ENCODE assay signal across 8 cellular contexts in the genomic region with DNA sequence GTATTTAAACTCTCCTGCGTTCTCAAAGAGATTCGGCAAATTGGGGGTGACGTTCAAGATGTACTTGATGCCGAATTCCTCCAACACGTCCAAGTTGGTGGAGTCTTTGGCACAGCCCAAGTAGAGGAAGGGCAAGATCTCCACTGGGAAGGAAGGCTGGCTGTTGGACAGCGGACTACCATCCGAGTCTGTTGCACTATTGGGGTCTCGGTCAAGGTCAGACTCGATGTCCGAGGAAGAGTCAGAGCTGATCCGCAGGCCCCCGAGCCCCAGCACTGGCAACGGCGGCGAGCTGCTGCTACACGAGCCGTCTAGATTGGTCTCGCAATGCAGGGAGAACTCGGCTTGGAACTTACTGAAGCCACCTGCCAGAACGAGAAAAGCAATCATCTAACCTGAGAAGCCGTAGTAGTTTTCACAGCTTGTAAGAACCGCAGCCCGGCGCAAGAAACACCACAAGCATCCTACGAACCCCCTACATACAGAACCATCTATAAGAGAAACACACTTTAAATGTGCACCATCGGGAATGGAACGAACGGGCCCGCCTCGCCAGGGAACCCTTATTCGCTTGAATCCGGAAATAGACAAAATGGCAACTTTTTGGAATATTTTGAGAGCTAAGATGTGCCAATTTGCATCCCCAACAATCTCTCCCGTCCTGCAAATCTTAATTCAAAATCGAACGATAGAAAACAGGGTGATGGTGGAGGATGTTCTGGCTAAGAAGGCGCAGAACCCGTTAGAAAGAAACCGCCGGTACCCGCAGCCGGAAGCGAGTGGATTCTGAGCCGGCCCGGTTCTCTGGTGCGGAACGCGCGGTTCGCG. TPM values are rescaled to one million over a fixed set of nuclear protein-coding genes. Genes with fewer than 3 reads are reported as not detected.
A peak's percentile ranks its signal among the peaks of the same experiment; 100 is the strongest.
DNase-seq lines count a peak whose midpoint lies in the region; ATAC-seq and TF ChIP-seq lines count a peak whose summit lies in the region.

No MANE protein-coding gene starts in this region.

- H3K27ac Mint-ChIP-seq in activated CD4-positive, alpha-beta memory T cell treated with anti-CD3 and anti-CD28 coated beads for 36 hours = peak overlapping the region; percentile 96

- peaks cover 2% of the 10 kb centered on the region for H3K27me3 Mint-ChIP-seq in activated CD4-positive, alpha-beta memory T cell treated with anti-CD3 and anti-CD28 coated beads for 36 hours

- peaks cover 46% of the 10 kb centered on the region for H3K36me3 Mint-ChIP-seq in activated CD4-positive, alpha-beta memory T cell treated with anti-CD3 and anti-CD28 coated beads for 36 hours

- H3K4me3 Mint-ChIP-seq in activated CD4-positive, alpha-beta memory T cell treated with anti-CD3 and anti-CD28 coated beads for 36 hours = peak overlapping the region; percentile 92

- ATAC-seq in GM19463 (IDR thresholded peaks at IDR 0.05; ENCODE audit: unreplicated experiment) (no peak), HG02884 (IDR thresholded peaks at IDR 0.05; ENCODE audit: unreplicated experiment) (no peak)

- H3K4me3 ChIP-seq in fibroblast of mammary gland (ENCODE audit: control insufficient read depth, low read depth, low read length) (peak overlapping the region; percentile 74), neuron (ENCODE audit: low read length) (peak overlapping the region; percentile 82)

- POLR2A ChIA-PET in activated CD4-positive, alpha-beta memory T cell treated with anti-CD3 and anti-CD28 coated beads for 36 hours (lab: Charles Lee) = interaction anchor here (1.2 to 5.4 kb wide), 15 partner anchors 12 to 312 kb away, joined by 4 to 59 read pairs (median 13); a partner anchor contains a TSS

- TF ChIP-seq CTCF in fibroblast of mammary gland (conservative IDR thresholded peaks at IDR 0.05; ENCODE audit: control insufficient read depth, insufficient read depth, low read depth, low read length) = no peak

- H3K27me3 ChIP-seq in neuron (ENCODE audit: insufficient read depth, low read length) = no peaks in the 10 kb centered on the region

- DNase-seq in stimulated activated CD4-positive, alpha-beta T cell treated with anti-CD3 and anti-CD28 coated beads, Interleukin-15, amount 100 ng/mL, for 24 hours = peak; percentile 40
- no peak for DNase-seq in stimulated activated CD4-positive, alpha-beta T cell treated with anti-CD3 and anti-CD28 coated beads, Interleukin-4, amount 100 ng/mL, for 4 hours
- DNase-seq in activated CD4-positive, alpha-beta memory T cell treated with anti-CD3 and anti-CD28 coated beads for 36 hours = peak; percentile 28
- peak; percentile 35 for DNase-seq in fibroblast of mammary gland (ENCODE audit: low read depth)
- no peak for DNase-seq in T1000 (lab: John Stamatoyannopoulos, UW)

- CTCF ChIA-PET in activated CD4-positive, alpha-beta memory T cell treated with anti-CD3 and anti-CD28 coated beads for 36 hours (lab: Charles Lee) = interaction anchor here (0.6 to 3.1 kb wide), 9 partner anchors 18 to 333 kb away, joined by 3 to 15 read pairs (median 4); a partner anchor contains a TSS

- H3K9me3 Mint-ChIP-seq in activated CD4-positive, alpha-beta memory T cell treated with anti-CD3 and anti-CD28 coated beads for 36 hours = no peaks in the 10 kb centered on the region

- intact Hi-C loops in activated CD4-positive, alpha-beta memory T cell treated with anti-CD3 and anti-CD28 coated beads for 36 hours (cut with micrococcal nuclease) = loop anchor here (5.0 to 10.0 kb wide), 3 partner anchors 594 to 1116 kb away; no protein-coding TSS in a partner anchor

- no peak overlapping the region for H2AFZ ChIP-seq in neuron (ENCODE audit: low read depth, low read length)

- peaks cover 73% of the 10 kb centered on the region for H3K4me1 ChIP-seq in neuron (ENCODE audit: insufficient read depth, low read length)

- H3K36me3 ChIP-seq in neuron (ENCODE audit: insufficient read depth, low read length) = peaks cover 5% of the 10 kb centered on the region

- no peaks in the 10 kb centered on the region for H3K9me3 ChIP-seq in neuron (ENCODE audit: low read length)

- peaks cover 54% of the 10 kb centered on the region for H3K4me1 Mint-ChIP-seq in activated CD4-positive, alpha-beta memory T cell treated with anti-CD3 and anti-CD28 coated beads for 36 hours (ENCODE audit: low read depth)

RNA-seq across cellular contexts. Expression of a gene that starts 1.4 kb away (rescaled TPM):
- 10 to 100 TPM; 86.7 to 87.9 TPM for total RNA-seq in activated CD4-positive, alpha-beta memory T cell treated with anti-CD3 and anti-CD28 coated beads for 36 hours

Comparison
In these comparisons a context has a peak if more than half of its experiments do, and no peak if none do; other contexts are left out.
1. DNase-seq: peak in stimulated activated CD4-positive, alpha-beta T cell treated with anti-CD3 and anti-CD28 coated beads, Interleukin-15, amount 100 ng/mL, for 24 hours (single experiment), activated CD4-positive, alpha-beta memory T cell treated with anti-CD3 and anti-CD28 coated beads for 36 hours (single experiment) and fibroblast of mammary gland (single experiment); none in stimulated activated CD4-positive, alpha-beta T cell treated with anti-CD3 and anti-CD28 coated beads, Interleukin-4, amount 100 ng/mL, for 4 hours (0 of 2) and T1000 (single experiment).